26 cellular contexts compared by ENCODE assay signal in genomic region chr4:150600821-150601445, GRCh38. TPM values are rescaled to one million over a fixed set of nuclear protein-coding genes. Genes with fewer than 3 reads are reported as not detected.
DNase-seq lines count a peak whose midpoint lies in the region; ATAC-seq, FAIRE-seq and TF ChIP-seq lines count a peak whose summit lies in the region.
"Had no signal": no experiment of that assay in that cellular context is flagged by ENCODE, and none has a peak within 500 bp of the region (broad histone marks: within the 10 kb centered on the region; RNA-seq: fewer than 3 reads in every experiment).

No MANE protein-coding gene starts in this region.

- H3K4me1 ChIP-seq in GM12878 (ENCODE audit: control insufficient read depth, insufficient read depth, low read length) (no peaks in the 10 kb centered on the region), neural progenitor cell (no peaks in the 10 kb centered on the region)
- H3K4me1 ChIP-seq: BLaER1 had no signal

- H3K79me2 ChIP-seq in GM12878 (ENCODE audit: control insufficient read depth, insufficient read depth, low read length): no peaks in the 10 kb centered on the region
- H3K79me2 ChIP-seq in neural progenitor cell (ENCODE audit: low read depth): no peaks in the 10 kb centered on the region

- H3K9ac ChIP-seq in GM12878 (ENCODE audit: control insufficient read depth, insufficient read depth, low read length) (no peak overlapping the region), neural progenitor cell (no peak overlapping the region)
- H3K9ac ChIP-seq: BLaER1, KMS-11 had no signal

- WGBS in GM12878 (ENCODE audit: insufficient coverage, insufficient replicate concordance, low lambda C conversion rate, missing lambda C conversion rate): 98% methylated on average over 5 of the region's 5 CpGs

- no TSS peak for BruUV-seq in GM12878 (replicated peaks; lab: Mats Ljungman, UMichigan)

- TF ChIP-seq CTCF in GM12878 (IDR thresholded peaks at IDR 0.05 in 2 of 3, conservative IDR thresholded peaks at IDR 0.05 in 1 of 3; ENCODE audit: control insufficient read depth in 2 of 3, extremely low read depth in 1 of 3, insufficient read depth in 1 of 3, low read depth in 3 of 3, low read length in 3 of 3): no peak
- no peak for TF ChIP-seq CTCF in neural progenitor cell (IDR thresholded peaks at IDR 0.05)

- CTCF ChIA-PET in GM12878 (lab: Yijun Ruan, JAX): interaction anchor here (0.9 to 1.6 kb wide), 3 partner anchors 18 to 266 kb away, joined by 3 read pairs; no protein-coding TSS in a partner anchor

- no peak overlapping the region for H3K27ac Mint-ChIP-seq in neural progenitor cell
- H3K27ac Mint-ChIP-seq: CD4-positive, CD25-positive, alpha-beta regulatory T cell; T-helper 1 cell treated with Interleukin-12 subunit alpha and Interleukin-12 subunit beta and Interleukin-4 antibody, amounts not matched to agents 30 μg/mL and 1 μg/mL, for 36 hours had no signal

- RAD21 ChIA-PET in GM12878 (lab: Charles Lee; ENCODE audit: unreplicated experiment): no interaction called here

- peak; percentile 55 for DNase-seq in NCI-H1694 treated with DMSO at 0.1 percent for 48 hours (lab: John Stamatoyannopoulos, UW)
- DNase-seq in NCI-H1694 (lab: John Stamatoyannopoulos, UW): no peak
- DNase-seq in GM12878 (ENCODE audit: low read depth, low spot score): no peak
- DNase-seq in neural progenitor cell (ENCODE audit: low spot score): no peak
- no peak for DNase-seq in GDM1 (lab: John Stamatoyannopoulos, UW)
- no peak for DNase-seq in activated gamma-delta T cell treated with Interleukin-2 at 50 U/mL for 16 hours
- DNase-seq: 8988T; ACHN; CD4-positive, CD25-positive, alpha-beta regulatory T cell; DMS53; IMR-90; MM.1S; NCI-H2107; NCI-H524; NCI-H774; NK-92 treated with Interleukin-12 subunit alpha and Interleukin-12 subunit beta, amount 100 ng/mL, for 24 hours; Right ventricle myocardium superior; RPMI8226; SW 1271 had no signal

- no peaks in the 10 kb centered on the region for H3K36me3 Mint-ChIP-seq in neural progenitor cell

- no peaks in the 10 kb centered on the region for H3K27me3 ChIP-seq in GM12878 (replicated peaks in 1 of 2; ENCODE audit: control insufficient read depth in 2 of 2, insufficient read depth in 2 of 2, low read length in 1 of 2)
- H3K27me3 ChIP-seq in neural progenitor cell: no peaks in the 10 kb centered on the region
- H3K27me3 ChIP-seq: BLaER1 had no signal

- no peaks in the 10 kb centered on the region for H3K9me3 Mint-ChIP-seq in neural progenitor cell
- H3K9me3 Mint-ChIP-seq: CD4-positive, CD25-positive, alpha-beta regulatory T cell; T-helper 1 cell treated with Interleukin-12 subunit alpha and Interleukin-12 subunit beta and Interleukin-4 antibody, amounts not matched to agents 30 μg/mL and 1 μg/mL, for 36 hours had no signal

- H4K20me1 ChIP-seq in GM12878 (ENCODE audit: control insufficient read depth, insufficient read depth): no peaks in the 10 kb centered on the region
- no peaks in the 10 kb centered on the region for H4K20me1 ChIP-seq in neural progenitor cell (ENCODE audit: low read depth)
- H4K20me1 ChIP-seq: BLaER1 had no signal

- peaks cover 2% of the 10 kb centered on the region for H3K4me1 Mint-ChIP-seq in neural progenitor cell

- H3K9me3 ChIP-seq in GM12878 (replicated peaks; ENCODE audit: control insufficient read depth, insufficient read depth, low read length) (no peaks in the 10 kb centered on the region), neural progenitor cell (ENCODE audit: low read depth) (no peaks in the 10 kb centered on the region)
- H3K9me3 ChIP-seq: BLaER1 had no signal

- no peak for TF ChIP-seq POLR2A in GM12878 (IDR thresholded peaks at IDR 0.05; ENCODE audit: low read depth, low read length)

- H2AFZ ChIP-seq in GM12878 (ENCODE audit: control insufficient read depth, low read depth, low read length) (no peak overlapping the region), neural progenitor cell (replicated peaks) (no peak overlapping the region)

- no peak for TF ChIP-seq EP300 in GM12878 (IDR thresholded peaks at IDR 0.05; ENCODE audit: borderline replicate concordance in 1 of 2, control insufficient read depth in 1 of 2, low read depth in 2 of 2, low read length in 2 of 2)

- in situ Hi-C loops in GM12878 (cut with MboI): no loop called here

- no peaks in the 10 kb centered on the region for H3K27me3 Mint-ChIP-seq in neural progenitor cell (ENCODE audit: insufficient read depth, low read depth)
- H3K27me3 Mint-ChIP-seq: CD4-positive, CD25-positive, alpha-beta regulatory T cell had no signal

- no peak overlapping the region for H3K4me3 Mint-ChIP-seq in neural progenitor cell
- H3K4me3 Mint-ChIP-seq: CD4-positive, CD25-positive, alpha-beta regulatory T cell; T-helper 1 cell treated with Interleukin-12 subunit alpha and Interleukin-12 subunit beta and Interleukin-4 antibody, amounts not matched to agents 30 μg/mL and 1 μg/mL, for 36 hours had no signal

- peak; percentile 12 for ATAC-seq in GM21786 (IDR thresholded peaks at IDR 0.05; ENCODE audit: unreplicated experiment)
- ATAC-seq in GM12878: no peak
- no peak for ATAC-seq in HG02588 (IDR thresholded peaks at IDR 0.05; ENCODE audit: unreplicated experiment)
- ATAC-seq: HCT116 had no signal

- intact Hi-C loops in GM12878 (cut with micrococcal nuclease; ENCODE audit: unreplicated experiment): no loop called here

- SMC1A ChIA-PET in GM12878 (lab: Charles Lee; ENCODE audit: uncharacterized antibody, unreplicated experiment): interaction anchor here (1.1 kb wide), 1 partner anchor 13 kb away, joined by 5 read pairs; no protein-coding TSS in a partner anchor

- no peak for TF ChIP-seq RAD21 in GM12878 (IDR thresholded peaks at IDR 0.05; ENCODE audit: insufficient read depth, low read depth, low read length)

- no peak for FAIRE-seq in GM12878 (lab: Jason Lieb, UNC)

- POLR2A ChIA-PET in GM12878 (lab: Charles Lee): no interaction called here

- H3K27ac ChIP-seq in GM12878 (ENCODE audit: control insufficient read depth, insufficient read depth): no peak overlapping the region
- peak overlapping the region; percentile 27 for H3K27ac ChIP-seq in neural progenitor cell
- H3K27ac ChIP-seq: BLaER1, KMS-11 had no signal

- H3K4me3 ChIP-seq in GM12878 (no peak overlapping the region), neural progenitor cell (no peak overlapping the region)
- H3K4me3 ChIP-seq: BLaER1 had no signal

- H3K36me3 ChIP-seq in GM12878 (ENCODE audit: control insufficient read depth in 2 of 2, insufficient read depth in 2 of 2, low read length in 1 of 2): no peaks in the 10 kb centered on the region
- H3K36me3 ChIP-seq in neural progenitor cell: peaks cover 6% of the 10 kb centered on the region
- H3K36me3 ChIP-seq: BLaER1 had no signal

- H3K4me2 ChIP-seq in GM12878 (ENCODE audit: control insufficient read depth, insufficient read depth) (no peak overlapping the region), neural progenitor cell (no peak overlapping the region)
- H3K4me2 ChIP-seq: BLaER1, KMS-11 had no signal

- no peaks in the 10 kb centered on the region for H3F3A ChIP-seq in neural progenitor cell (ENCODE audit: low read depth)

TF ChIP-seq in GM12878, 131 proteins besides CTCF, POLR2A, EP300 and RAD21:
- TF ChIP-seq ATF7 (IDR thresholded peaks at IDR 0.05; ENCODE audit: low read depth): peak; percentile 48
- TF ChIP-seq ESRRA (IDR thresholded peaks at IDR 0.05; ENCODE audit: low read length): no peak
TF ChIP-seq in GM12878: peak in this region for 1.

RNA-seq across cellular contexts. Expression of gene MAB21L2, which starts 19.0 kb away (rescaled TPM):
- total RNA-seq in GM12878 (2013; cell fraction: nucleolus; rRNA removed): not detected in 2 replicates
- total RNA-seq in GM12878 (2014; rRNA removed) (not detected in 2 replicates), GM12878 (2014; rRNA removed; fragmentation: Illumina TruSeq; extraction: Trizol) (not detected in 2 replicates), GM12878 (2021) (not detected in 2 replicates), neural progenitor cell (ENCODE audit: low replicate concordance) (38.3 and 42.1 TPM in 2 replicates)
- polyA plus RNA-seq in GM12878 (2011; ENCODE audit: low read depth): not detected
- polyA plus RNA-seq in GM12878 (2011; rRNA removed) (not detected in 2 replicates), GM12878 (2014; fragmentation: Illumina TruSeq; extraction: Trizol) (not detected in 2 replicates), GM12878 (2014; fragmentation: Nextera tagmentation; extraction: Ambion mirVana) (not detected), GM12878 (2014; rRNA removed) (not detected in 2 replicates), GM12878 (2016; fragmentation: Nextera tagmentation; extraction: Ambion mirVana) (under 1 TPM; 0.11 to 0.25 TPM)
- not detected in 2 replicates for polyA plus RNA-seq in GM12878 (2011; cell fraction: cytosol; rRNA removed)
- not detected in 2 replicates for polyA plus RNA-seq in GM12878 (2011; cell fraction: nucleus; rRNA removed)
- polyA plus RNA-seq in GM12878 (2012): 0.06 TPM in 1 of 2 replicates, not detected in the other
- not detected in 2 replicates for polyA minus RNA-seq in GM12878 (2011; rRNA and poly(A)+ RNA removed)
- polyA minus RNA-seq in GM12878 (2011; cell fraction: cytosol; rRNA and poly(A)+ RNA removed): not detected in 2 replicates
- polyA minus RNA-seq in GM12878 (2011; cell fraction: nucleus; rRNA and poly(A)+ RNA removed): not detected in 2 replicates
- total RNA-seq: CD4-positive, CD25-positive, alpha-beta regulatory T cell; G401 had no signal

Comparison
In these comparisons a context has a peak if more than half of its experiments do, and no peak if none do; other contexts are left out.
1. RNA of gene MAB21L2, which starts 19.0 kb away (total RNA-seq): 38.3 to 42.1 TPM in neural progenitor cell; not detected in GM12878; every median in the first group is over 10 times any median in the second.